Comparison of ENCODE assay signal across 20 cellular contexts in the genomic region with DNA sequence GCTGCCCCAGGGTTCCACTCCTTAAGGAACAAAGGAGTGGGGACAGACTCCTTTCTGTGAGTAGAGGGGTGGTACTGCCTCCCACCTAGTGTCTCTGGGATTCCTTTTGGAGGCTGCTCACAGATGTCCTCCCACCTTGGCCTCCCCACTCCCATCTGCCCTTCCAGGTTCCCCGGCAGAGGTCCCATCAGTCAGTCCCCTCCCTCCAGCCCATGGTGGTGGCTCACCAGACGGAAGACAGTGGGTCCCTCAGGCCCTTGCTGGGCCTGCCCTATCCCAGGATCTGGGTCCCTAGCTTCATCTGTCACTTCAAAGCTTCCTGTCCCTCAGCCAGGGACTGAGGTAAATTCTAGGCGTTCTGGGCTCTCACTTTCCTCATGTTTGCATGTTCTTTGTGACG. TPM values are rescaled to one million over a fixed set of nuclear protein-coding genes. Genes with fewer than 3 reads are reported as not detected.
DNase-seq lines count a peak whose midpoint lies in the region; ATAC-seq, FAIRE-seq and TF ChIP-seq lines count a peak whose summit lies in the region.
"Had no signal": no experiment of that assay in that cellular context is flagged by ENCODE, and none has a peak within 500 bp of the region (broad histone marks: within the 10 kb centered on the region; RNA-seq: fewer than 3 reads in every experiment).

No MANE protein-coding gene starts in this region.

- no peak for TF ChIP-seq POLR2A in transverse colon (IDR thresholded peaks at IDR 0.05)

- H3K9ac ChIP-seq in neural progenitor cell = no peak overlapping the region

- no peaks in the 10 kb centered on the region for H4K20me1 ChIP-seq in neural progenitor cell (ENCODE audit: low read depth)

- no peaks in the 10 kb centered on the region for H3K27me3 Mint-ChIP-seq in activated T-cell treated with anti-CD3 and anti-CD28 coated beads, Interleukin-2, amount 50 U/mL, for 24 hours
- H3K27me3 Mint-ChIP-seq in dendritic cell treated with granulocyte-macrophage colony-stimulating factor and Interleukin-4, amounts not matched to agents 40 ng/mL and 50 ng/mL, for 4 days = no peaks in the 10 kb centered on the region
- H3K27me3 Mint-ChIP-seq in neural progenitor cell (ENCODE audit: insufficient read depth, low read depth) = peaks cover 2% of the 10 kb centered on the region
- H3K27me3 Mint-ChIP-seq: CD4-positive, alpha-beta memory T cell had no signal

- in situ Hi-C loops in transverse colon (cut with MboI; ENCODE audit: low pct_ligation_motif_present in 1 of 4, low pct_unique_long_range_greater_than_20kb in 1 of 4, low sequenced_read_pairs in 3 of 4) = no loop called here

- TF ChIP-seq CTCF in neural progenitor cell (IDR thresholded peaks at IDR 0.05) = no peak
- TF ChIP-seq CTCF in transverse colon (IDR thresholded peaks at IDR 0.05) = no peak

- no peaks in the 10 kb centered on the region for H3K36me3 Mint-ChIP-seq in activated T-cell treated with anti-CD3 and anti-CD28 coated beads, Interleukin-2, amount 50 U/mL, for 24 hours (ENCODE audit: low read depth)
- no peaks in the 10 kb centered on the region for H3K36me3 Mint-ChIP-seq in dendritic cell treated with granulocyte-macrophage colony-stimulating factor and Interleukin-4, amounts not matched to agents 40 ng/mL and 50 ng/mL, for 4 days (ENCODE audit: low read depth)
- no peaks in the 10 kb centered on the region for H3K36me3 Mint-ChIP-seq in neural progenitor cell
- H3K36me3 Mint-ChIP-seq: CD4-positive, alpha-beta memory T cell had no signal

- H3K9me3 Mint-ChIP-seq in activated T-cell treated with anti-CD3 and anti-CD28 coated beads, Interleukin-2, amount 50 U/mL, for 24 hours = no peaks in the 10 kb centered on the region
- no peaks in the 10 kb centered on the region for H3K9me3 Mint-ChIP-seq in dendritic cell treated with granulocyte-macrophage colony-stimulating factor and Interleukin-4, amounts not matched to agents 40 ng/mL and 50 ng/mL, for 4 days
- no peaks in the 10 kb centered on the region for H3K9me3 Mint-ChIP-seq in neural progenitor cell
- H3K9me3 Mint-ChIP-seq: CD4-positive, alpha-beta memory T cell had no signal

- no peak for ATAC-seq in HG02759 (IDR thresholded peaks at IDR 0.05; ENCODE audit: unreplicated experiment)

- WGBS in transverse colon (ENCODE audit: low coverage in 1 of 2), 2 donors = 86 to 90% methylated on average over 2 to 4 of the region's 4 CpGs

- H3K27ac Mint-ChIP-seq in activated T-cell treated with anti-CD3 and anti-CD28 coated beads, Interleukin-2, amount 50 U/mL, for 24 hours = no peak overlapping the region
- peak overlapping the region; percentile 84 for H3K27ac Mint-ChIP-seq in dendritic cell treated with granulocyte-macrophage colony-stimulating factor and Interleukin-4, amounts not matched to agents 40 ng/mL and 50 ng/mL, for 4 days
- peak overlapping the region; percentile 42 for H3K27ac Mint-ChIP-seq in neural progenitor cell

- no peak for FAIRE-seq in GM19239 (lab: Jason Lieb, UNC)
- FAIRE-seq: GM12892 had no signal

- intact Hi-C loops in dendritic cell treated with granulocyte-macrophage colony-stimulating factor and Interleukin-4, amounts not matched to agents 40 ng/mL and 50 ng/mL, for 4 days (cut with micrococcal nuclease) = loop anchor here (5.0 kb wide), 1 partner anchor 35 kb away; a partner anchor contains a TSS
- intact Hi-C loops in transverse colon (cut with DNase I; ENCODE audit: low total_unique reads) = no loop called here

- no peaks in the 10 kb centered on the region for H3K4me1 ChIP-seq in neural progenitor cell
- peaks cover 13 to 67% (median 47%) of the 10 kb centered on the region in 4 donors for H3K4me1 ChIP-seq in transverse colon

- H2AFZ ChIP-seq in neural progenitor cell (replicated peaks) = no peak overlapping the region

- H3F3A ChIP-seq in neural progenitor cell (ENCODE audit: low read depth) = no peaks in the 10 kb centered on the region

- H3K4me3 ChIP-seq in neural progenitor cell = no peak overlapping the region
- H3K4me3 ChIP-seq in transverse colon = no peak overlapping the region

- no peak for TF ChIP-seq EP300 in transverse colon (IDR thresholded peaks at IDR 0.05; ENCODE audit: low read depth)

- no peak overlapping the region for H3K27ac ChIP-seq in neural progenitor cell
- H3K27ac ChIP-seq in transverse colon = peak overlapping the region; percentile 71 to 78 (median 75)

- H3K27me3 ChIP-seq in neural progenitor cell = no peaks in the 10 kb centered on the region
- H3K27me3 ChIP-seq in transverse colon = no peaks in the 10 kb centered on the region

- peaks cover 27% of the 10 kb centered on the region for H3K4me1 Mint-ChIP-seq in activated T-cell treated with anti-CD3 and anti-CD28 coated beads, Interleukin-2, amount 50 U/mL, for 24 hours (ENCODE audit: low read depth)
- peaks cover 90% of the 10 kb centered on the region for H3K4me1 Mint-ChIP-seq in dendritic cell treated with granulocyte-macrophage colony-stimulating factor and Interleukin-4, amounts not matched to agents 40 ng/mL and 50 ng/mL, for 4 days (ENCODE audit: low read depth)
- H3K4me1 Mint-ChIP-seq in neural progenitor cell = no peaks in the 10 kb centered on the region

- H3K36me3 ChIP-seq in neural progenitor cell (no peaks in the 10 kb centered on the region), transverse colon (no peaks in the 10 kb centered on the region)

- no peaks in the 10 kb centered on the region for H3K79me2 ChIP-seq in neural progenitor cell (ENCODE audit: low read depth)

- H3K9me3 ChIP-seq in neural progenitor cell (ENCODE audit: low read depth) (no peaks in the 10 kb centered on the region), transverse colon (no peaks in the 10 kb centered on the region)

- no peak overlapping the region for H3K4me2 ChIP-seq in neural progenitor cell

- no peak overlapping the region for H3K4me3 Mint-ChIP-seq in activated T-cell treated with anti-CD3 and anti-CD28 coated beads, Interleukin-2, amount 50 U/mL, for 24 hours
- H3K4me3 Mint-ChIP-seq in dendritic cell treated with granulocyte-macrophage colony-stimulating factor and Interleukin-4, amounts not matched to agents 40 ng/mL and 50 ng/mL, for 4 days = peak overlapping the region; percentile 80
- no peak overlapping the region for H3K4me3 Mint-ChIP-seq in neural progenitor cell
- H3K4me3 Mint-ChIP-seq: CD4-positive, alpha-beta memory T cell had no signal

- peak; percentile 21 for DNase-seq in activated T-cell treated with anti-CD3 and anti-CD28 coated beads, Interleukin-2, amount 50 U/mL, for 24 hours
- DNase-seq in activated T-cell treated with anti-CD3 and anti-CD28 coated beads for 4 hours = no peak
- no peak for DNase-seq in neural progenitor cell (ENCODE audit: low spot score)
- no peak for DNase-seq in transverse colon
- no peak for DNase-seq in inferior parietal cortex (ENCODE audit: extremely low spot score)
- DNase-seq in GM19239 (ENCODE audit: insufficient read length, low spot score) = no peak
- DNase-seq: CD4-positive, alpha-beta memory T cell; DND-41; GDM1; GOT3; KBM-7; NCI-H1092; NCI-H1694; NCI-H345; NCI-H526 treated with DMSO at 0.1 percent for 48 hours; NK-92 treated with Interleukin-12 subunit alpha and Interleukin-12 subunit beta, amount 100 ng/mL, for 24 hours; OCI-M1 had no signal

RNA-seq across cellular contexts. Expression of a gene that starts 35.6 kb away (rescaled TPM):
- 18.5 and 21.2 TPM in 2 replicates for total RNA-seq in neural progenitor cell (ENCODE audit: low replicate concordance)
- total RNA-seq in transverse colon = 10 to 100 TPM; 12.3 to 31.1 (median 21.6) TPM
